Comparison of ENCODE assay signal across 34 cellular contexts in the genomic region with DNA sequence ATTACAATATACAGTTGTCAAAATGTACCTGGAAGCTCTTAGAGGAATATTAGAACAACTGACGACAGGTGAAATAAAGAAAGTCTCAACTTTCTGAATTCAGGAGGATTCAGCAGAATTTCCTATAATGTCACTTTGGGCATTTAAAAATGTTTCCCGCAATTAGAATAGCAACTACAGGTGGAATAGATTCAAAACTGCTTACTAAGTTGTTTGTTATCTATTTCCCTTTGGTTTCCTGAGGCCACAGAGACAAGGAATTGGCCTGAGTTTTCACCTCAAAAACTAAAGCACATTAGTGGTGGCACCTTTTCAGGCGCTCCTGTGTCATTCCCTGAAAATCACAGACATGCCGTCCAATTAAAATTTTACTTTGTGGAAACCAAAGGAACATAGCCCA.
"Had no signal": no experiment of that assay in that cellular context is flagged by ENCODE, and none has a peak within 500 bp of the region (broad histone marks: within the 10 kb centered on the region; RNA-seq: fewer than 3 reads in every experiment).

No MANE protein-coding gene starts in this region.

- H3K4me1 ChIP-seq: adrenal gland, ascending aorta, body of pancreas, breast epithelium had no signal

- DNase-seq: activated effector memory CD4-positive, alpha-beta T cell treated with anti-CD3 and anti-CD28 coated beads, Interleukin-2, amount 50 U/mL, for 16 hours; activated effector memory CD4-positive, alpha-beta T cell treated with Interleukin-2 at 50 U/mL for 16 hours; activated gamma-delta T cell; activated gamma-delta T cell treated with Interleukin-2 at 50 U/mL for 16 hours; activated naive CD4-positive, alpha-beta T cell; activated naive CD4-positive, alpha-beta T cell treated with anti-CD3 and anti-CD28 coated beads for 36 hours; activated naive CD4-positive, alpha-beta T cell treated with anti-CD3 and anti-CD28 coated beads, Interleukin-2, amount 10 ng/mL, durations not matched to agents 7 days and 5 days; activated naive CD4-positive, alpha-beta T cell treated with anti-CD3 and anti-CD28 coated beads, Interleukin-2, amount 50 U/mL, for 16 hours; activated naive CD4-positive, alpha-beta T cell treated with Interleukin-2 at 50 U/mL for 16 hours; activated naive CD8-positive, alpha-beta T cell treated with anti-CD3 and anti-CD28 coated beads for 36 hours; activated naive CD8-positive, alpha-beta T cell treated with anti-CD3 and anti-CD28 coated beads, Interleukin-2, amount 10 ng/mL, durations not matched to agents 7 days and 5 days; activated naive CD8-positive, alpha-beta T cell treated with anti-CD3 and anti-CD28 coated beads, Interleukin-2, amount 50 U/mL, for 24 hours; activated T-cell treated with anti-CD3 and anti-CD28 coated beads, Interleukin-2, amount 50 U/mL, for 1 hour; activated T-cell treated with anti-CD3 and anti-CD28 coated beads, Interleukin-2, amount 50 U/mL, for 24 hours; activated T-cell treated with anti-CD3 and anti-CD28 coated beads, Interleukin-2, amount 50 U/mL, for 4 hours; activated T-cell treated with anti-CD3 and anti-CD28 coated beads, Interleukin-2, amount 50 U/mL, for 48 hours; activated T-cell treated with anti-CD3 and anti-CD28 coated beads, Interleukin-2, amount 50 U/mL, for 72 hours; adrenal gland; amniotic stem cell; amygdala; anterior cingulate cortex; aorta; body of pancreas; brain microvascular endothelial cell; caudate nucleus; central memory CD4-positive, alpha-beta T cell; cerebellar nuclear complex had no signal

- ATAC-seq: activated naive CD4-positive, alpha-beta T cell treated with anti-CD3 and anti-CD28 coated beads, Interleukin-2, amount 50 U/mL, for 72 hours; activated naive CD8-positive, alpha-beta T cell treated with anti-CD3 and anti-CD28 coated beads, Interleukin-2, amount 50 U/mL, for 24 hours; activated T-cell treated with anti-CD3 and anti-CD28 coated beads, Interleukin-2, amount 50 U/mL, for 4 hours; activated T-cell treated with anti-CD3 and anti-CD28 coated beads, Interleukin-2, amount 50 U/mL, for 72 hours; activated T-helper 17 cell treated with anti-CD3 and anti-CD28 coated beads, Interleukin-2, amount 50 U/mL, for 72 hours; body of pancreas had no signal

- H3K27ac ChIP-seq: adrenal gland, ascending aorta, body of pancreas, brain microvascular endothelial cell, breast epithelium, cardiac muscle cell had no signal

- H3K9me3 ChIP-seq: adrenal gland, ascending aorta, body of pancreas, breast epithelium had no signal

- H3K4me3 ChIP-seq: adrenal gland, ascending aorta, body of pancreas, breast epithelium, cardiac muscle cell had no signal

- FAIRE-seq: astrocyte, bronchial epithelial cell had no signal

- H3K27me3 ChIP-seq: adrenal gland, ascending aorta, body of pancreas, brain microvascular endothelial cell, breast epithelium, cardiac muscle cell had no signal

- H3K36me3 ChIP-seq: adrenal gland, ascending aorta, brain microvascular endothelial cell, breast epithelium, cardiac muscle cell had no signal
